Comparison of ENCODE assay signal across 1 cellular context in genomic region chr2:3490191-3491158, GRCh38.
TF ChIP-seq lines count a peak whose summit lies in the region.

No MANE protein-coding gene starts in this region.

TF ChIP-seq in HepG2, 621 proteins besides CTCF, POLR2A, EP300 and RAD21:
- TF ChIP-seq RFX5 (IDR thresholded peaks at IDR 0.05; ENCODE audit: low read depth, low read length) (0 out of 2 replicates have a peak, but pooled peaks have one; percentile 13), ZNF33B (CRISPR knock-in tag; IDR thresholded peaks at IDR 0.05) (0 out of 2 replicates have a peak, but pooled peaks have one; percentile 19), RCOR2 (CRISPR knock-in tag; IDR thresholded peaks at IDR 0.05) (no peak), ZNF232 (CRISPR knock-in tag; IDR thresholded peaks at IDR 0.05; ENCODE audit: borderline replicate concordance) (no peak), ZNF614 (CRISPR knock-in tag; IDR thresholded peaks at IDR 0.05; ENCODE audit: borderline replicate concordance) (no peak)
